ENCODE assay signal across 1 cellular context in genomic region chr5:54659651-54660050, GRCh38.
TF ChIP-seq lines count a peak whose summit lies in the region.

No MANE protein-coding gene starts in this region.

TF ChIP-seq in GM23338, 12 proteins besides CTCF, POLR2A, EP300 and RAD21 (continued from another document):
- TF ChIP-seq ZNF462 (CRISPR knock-in tag; IDR thresholded peaks at IDR 0.05) (no peak), EZH2phosphoT487 (IDR thresholded peaks at IDR 0.05; ENCODE audit: unreplicated experiment) (no peak), REST (IDR thresholded peaks at IDR 0.05; ENCODE audit: unreplicated experiment) (no peak), ZNF114 (CRISPR knock-in tag; IDR thresholded peaks at IDR 0.05) (no peak), CREB1 (CRISPR knock-in tag; IDR thresholded peaks at IDR 0.05; ENCODE audit: low read depth) (no peak), NANOG (IDR thresholded peaks at IDR 0.05; ENCODE audit: borderline replicate concordance) (no peak)
